In genomic region chr11:1835671-1836010, GRCh38 we compare ENCODE assay signal across 1 cellular context.
TF ChIP-seq lines count a peak whose summit lies in the region.

No MANE protein-coding gene starts in this region.

TF ChIP-seq in H1, 55 proteins besides CTCF, POLR2A, EP300 and RAD21:
- TF ChIP-seq KDM4A (IDR thresholded peaks at IDR 0.05; ENCODE audit: low read depth, low read length, severe bottlenecking) (no peak), HDAC2 (IDR thresholded peaks at IDR 0.05; ENCODE audit: borderline replicate concordance in 1 of 2, low read depth in 2 of 2, low read length in 2 of 2) (no peak), MAFK (IDR thresholded peaks at IDR 0.05; ENCODE audit: low read depth, low read length) (no peak), SIX5 (IDR thresholded peaks at IDR 0.05; ENCODE audit: low read depth, low read length) (no peak), BACH1 (IDR thresholded peaks at IDR 0.05; ENCODE audit: low read length) (no peak), FOSL1 (IDR thresholded peaks at IDR 0.05; ENCODE audit: insufficient read depth, low read depth, low read length) (no peak), RXRA (IDR thresholded peaks at IDR 0.05; ENCODE audit: insufficient read depth, low read depth, low read length) (no peak), KDM5A (IDR thresholded peaks at IDR 0.05; ENCODE audit: low read length) (no peak), GTF2F1 (IDR thresholded peaks at IDR 0.05; ENCODE audit: borderline replicate concordance, low read depth, low read length) (no peak), GABPA (IDR thresholded peaks at IDR 0.05; ENCODE audit: borderline replicate concordance, insufficient read depth, low read length) (no peak), MAX (IDR thresholded peaks at IDR 0.05) (no peak)
- TF ChIP-seq, protein P1, sequence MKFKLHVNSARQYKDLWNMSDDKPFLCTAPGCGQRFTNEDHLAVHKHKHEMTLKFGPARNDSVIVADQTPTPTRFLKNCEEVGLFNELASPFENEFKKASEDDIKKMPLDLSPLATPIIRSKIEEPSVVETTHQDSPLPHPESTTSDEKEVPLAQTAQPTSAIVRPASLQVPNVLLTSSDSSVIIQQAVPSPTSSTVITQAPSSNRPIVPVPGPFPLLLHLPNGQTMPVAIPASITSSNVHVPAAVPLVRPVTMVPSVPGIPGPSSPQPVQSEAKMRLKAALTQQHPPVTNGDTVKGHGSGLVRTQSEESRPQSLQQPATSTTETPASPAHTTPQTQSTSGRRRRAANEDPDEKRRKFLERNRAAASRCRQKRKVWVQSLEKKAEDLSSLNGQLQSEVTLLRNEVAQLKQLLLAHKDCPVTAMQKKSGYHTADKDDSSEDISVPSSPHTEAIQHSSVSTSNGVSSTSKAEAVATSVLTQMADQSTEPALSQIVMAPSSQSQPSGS (IDR thresholded peaks at IDR 0.05; ENCODE audit: low read length), result no peak
- TF ChIP-seq, protein P2, sequence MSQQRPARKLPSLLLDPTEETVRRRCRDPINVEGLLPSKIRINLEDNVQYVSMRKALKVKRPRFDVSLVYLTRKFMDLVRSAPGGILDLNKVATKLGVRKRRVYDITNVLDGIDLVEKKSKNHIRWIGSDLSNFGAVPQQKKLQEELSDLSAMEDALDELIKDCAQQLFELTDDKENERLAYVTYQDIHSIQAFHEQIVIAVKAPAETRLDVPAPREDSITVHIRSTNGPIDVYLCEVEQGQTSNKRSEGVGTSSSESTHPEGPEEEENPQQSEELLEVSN (IDR thresholded peaks at IDR 0.05), result no peak
TF ChIP-seq in H1: peak in this region for 0.
